Comparison of ENCODE assay signal across 2 cellular contexts in genomic region chr19:8320564-8321066, GRCh38.
TF ChIP-seq lines count a peak whose summit lies in the region.

No MANE protein-coding gene starts in this region.

TF ChIP-seq in IMR-90, 13 proteins besides CTCF, POLR2A, EP300 and RAD21:
- no peak for TF ChIP-seq CHD1 (IDR thresholded peaks at IDR 0.05; ENCODE audit: low read depth, low read length)
- TF ChIP-seq RFX5 (IDR thresholded peaks at IDR 0.05; ENCODE audit: low read depth, low read length): no peak
- TF ChIP-seq RCOR1 (IDR thresholded peaks at IDR 0.05; ENCODE audit: insufficient replicate concordance, low read length): no peak
- TF ChIP-seq CEBPB (IDR thresholded peaks at IDR 0.05; ENCODE audit: low read depth, low read length): no peak
- no peak for TF ChIP-seq BHLHE40 (IDR thresholded peaks at IDR 0.05; ENCODE audit: low read depth, low read length)
- TF ChIP-seq SMC3 (IDR thresholded peaks at IDR 0.05; ENCODE audit: low read depth, low read length): no peak
- TF ChIP-seq NFE2L2 (IDR thresholded peaks at IDR 0.05; ENCODE audit: low read depth, low read length): no peak
- TF ChIP-seq ELK1 (IDR thresholded peaks at IDR 0.05; ENCODE audit: borderline replicate concordance, low read depth, low read length): no peak
- TF ChIP-seq MXI1 (IDR thresholded peaks at IDR 0.05; ENCODE audit: borderline replicate concordance, low read depth, low read length): no peak
- TF ChIP-seq FOS (IDR thresholded peaks at IDR 0.05; ENCODE audit: low read depth, low read length): no peak
- no peak for TF ChIP-seq MAFK (IDR thresholded peaks at IDR 0.05; ENCODE audit: low read depth, low read length)
- TF ChIP-seq MAZ (IDR thresholded peaks at IDR 0.05; ENCODE audit: borderline replicate concordance, low read depth, low read length): no peak
- no peak for TF ChIP-seq USF2 (IDR thresholded peaks at IDR 0.05; ENCODE audit: low read depth, low read length)

TF ChIP-seq in HEK293T, 16 proteins besides CTCF, POLR2A, EP300 and RAD21:
- no peak for TF ChIP-seq FOXM1 (IDR thresholded peaks at IDR 0.05; ENCODE audit: borderline replicate concordance)
- TF ChIP-seq ZNF384 (IDR thresholded peaks at IDR 0.05): no peak
- TF ChIP-seq NFRKB (IDR thresholded peaks at IDR 0.05): no peak
- no peak for TF ChIP-seq BHLHE40 (IDR thresholded peaks at IDR 0.05; ENCODE audit: borderline replicate concordance)
- TF ChIP-seq FOXK2 (IDR thresholded peaks at IDR 0.05): no peak
- TF ChIP-seq SP1 (IDR thresholded peaks at IDR 0.05): no peak
- TF ChIP-seq LEF1 (IDR thresholded peaks at IDR 0.05; ENCODE audit: borderline replicate concordance): no peak
- TF ChIP-seq L3MBTL2 (conservative IDR thresholded peaks at IDR 0.05): no peak
- no peak for TF ChIP-seq FOXA1 (IDR thresholded peaks at IDR 0.05)
- TF ChIP-seq ARNT (IDR thresholded peaks at IDR 0.05): no peak
- TF ChIP-seq SUZ12 (IDR thresholded peaks at IDR 0.05): no peak
- TF ChIP-seq HDGF (IDR thresholded peaks at IDR 0.05; ENCODE audit: borderline replicate concordance): no peak
- no peak for TF ChIP-seq ELF4 (IDR thresholded peaks at IDR 0.05)
